Comparison of ENCODE assay signal across 11 cellular contexts in the genomic region with DNA sequence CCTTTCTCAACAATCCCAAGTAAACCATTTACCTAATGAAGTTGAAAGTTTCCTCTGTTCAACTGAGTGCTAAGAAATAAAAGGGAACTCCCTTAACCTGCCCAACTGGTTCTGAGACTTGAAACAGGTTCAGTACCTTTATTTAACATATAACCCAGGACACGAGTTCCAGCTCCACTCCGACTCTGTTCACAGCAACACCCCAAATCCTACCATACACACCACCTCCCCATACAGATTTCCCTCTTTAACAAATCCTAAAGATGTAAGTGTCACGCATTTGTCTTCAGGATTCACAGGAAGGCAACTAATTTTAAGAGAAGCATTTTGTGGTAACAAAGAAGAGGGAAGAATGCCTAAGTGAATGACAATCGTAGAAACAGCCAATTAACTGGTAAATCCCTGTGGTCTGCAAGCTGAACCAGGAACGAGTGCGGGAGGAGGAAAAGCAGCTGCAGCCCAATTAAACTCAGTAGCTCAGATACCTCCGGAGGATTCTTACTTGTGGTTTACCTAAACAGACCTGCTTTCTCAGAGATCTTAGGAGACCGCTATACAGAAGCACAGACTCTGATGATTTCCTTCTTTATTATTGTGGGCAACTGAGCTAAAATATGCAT.
DNase-seq lines count a peak whose midpoint lies in the region; ATAC-seq and TF ChIP-seq lines count a peak whose summit lies in the region.
"Had no signal": no experiment of that assay in that cellular context is flagged by ENCODE, and none has a peak within 500 bp of the region (broad histone marks: within the 10 kb centered on the region; RNA-seq: fewer than 3 reads in every experiment).

No MANE protein-coding gene starts in this region.

- H3K9me3 Mint-ChIP-seq in T-cell (no peaks in the 10 kb centered on the region), CD14-positive monocyte (peaks cover 0 to 5% (median 0%) of the 10 kb centered on the region in 7 donors)
- H3K9me3 Mint-ChIP-seq: activated CD4-positive, alpha-beta T cell treated with anti-CD3 and anti-CD28 coated beads, Interleukin-2, amount 10 ng/mL, durations not matched to agents 24 days and 14 days had no signal

- H3K36me3 Mint-ChIP-seq in T-cell (no peaks in the 10 kb centered on the region), CD14-positive monocyte (no peaks in the 10 kb centered on the region)
- H3K36me3 Mint-ChIP-seq: immature natural killer cell had no signal

- H3K4me3 Mint-ChIP-seq in T-cell, result no peak overlapping the region
- no peak overlapping the region for H3K4me3 Mint-ChIP-seq in CD14-positive monocyte
- H3K4me3 Mint-ChIP-seq: activated CD4-positive, alpha-beta T cell treated with anti-CD3 and anti-CD28 coated beads, Interleukin-2, amount 10 ng/mL, durations not matched to agents 24 days and 14 days; immature natural killer cell had no signal

- POLR2A ChIA-PET in T-cell (lab: Charles Lee), result no interaction called here

- H3K27ac Mint-ChIP-seq in T-cell (no peak overlapping the region), CD14-positive monocyte (no peak overlapping the region)
- H3K27ac Mint-ChIP-seq: activated CD4-positive, alpha-beta T cell treated with anti-CD3 and anti-CD28 coated beads, Interleukin-2, amount 10 ng/mL, durations not matched to agents 24 days and 14 days; immature natural killer cell had no signal

- no peak for TF ChIP-seq RAD21 in Ishikawa (IDR thresholded peaks at IDR 0.05; ENCODE audit: low read depth)

- intact Hi-C loops in CD14-positive monocyte (cut with micrococcal nuclease), result no loop called here

- 33 to 34% methylated on average over 8 of the region's 8 CpGs for WGBS in esophagus, 2 donors

- H3K27ac ChIP-seq in 22Rv1 (peak overlapping the region; percentile 52), esophagus (ENCODE audit: low read depth in 2 of 2, low read length in 1 of 2) (peak overlapping the region; percentile 94)

- no peaks in the 10 kb centered on the region for H3K36me3 ChIP-seq in esophagus (ENCODE audit: control insufficient read depth in 2 of 2, insufficient read depth in 2 of 2, low read length in 1 of 2)

- H3K27me3 Mint-ChIP-seq in T-cell, result peaks cover 10 to 30% of the 10 kb centered on the region in 2 donors
- H3K27me3 Mint-ChIP-seq in CD14-positive monocyte (ENCODE audit: low read depth in 3 of 3), result peaks cover 2 to 10% (median 8%) of the 10 kb centered on the region in 3 donors

- no peak for TF ChIP-seq CTCF in 22Rv1 (IDR thresholded peaks at IDR 0.05)
- TF ChIP-seq CTCF in CD14-positive monocyte (IDR thresholded peaks at IDR 0.05), result no peak

- peaks cover 2 to 15% of the 10 kb centered on the region in 2 donors for H3K4me1 ChIP-seq in esophagus (ENCODE audit: control insufficient read depth in 2 of 2, insufficient read depth in 2 of 2, low read length in 1 of 2)

- DNase-seq in myocyte (ENCODE audit: low read depth) (peak; percentile 18), T-cell (no peak), NK-92 (lab: John Stamatoyannopoulos, UW; ENCODE audit: unreplicated experiment) (no peak), CD14-positive monocyte (ENCODE audit: low spot score) (no peak)
- DNase-seq: activated CD4-positive, alpha-beta T cell treated with anti-CD3 and anti-CD28 coated beads, Interleukin-2, amount 10 ng/mL, durations not matched to agents 24 days and 14 days; immature natural killer cell; SW 1271 had no signal

- CTCF ChIA-PET in T-cell (lab: Charles Lee), result interaction anchor here in 1 of 2 donors (0.5 kb wide), 1 partner anchor 12 kb away, joined by 3 read pairs; no protein-coding TSS in a partner anchor

- H3K4me3 ChIP-seq in esophagus (ENCODE audit: low read depth in 1 of 2, low read length in 2 of 2), result peak overlapping the region in 1 of 2 donors; percentile 22

- no peak; the same call in 1 of the 2 replicates for TF ChIP-seq EP300 in Ishikawa (IDR thresholded peaks at IDR 0.05; ENCODE audit: borderline replicate concordance)

- ATAC-seq in GM19395 (IDR thresholded peaks at IDR 0.05; ENCODE audit: unreplicated experiment), result no peak
- no peak for ATAC-seq in T-cell (replicated peaks in 1 of 4)

- H3K4me1 Mint-ChIP-seq in T-cell (no peaks in the 10 kb centered on the region), CD14-positive monocyte (no peaks in the 10 kb centered on the region)
- H3K4me1 Mint-ChIP-seq: activated CD4-positive, alpha-beta T cell treated with anti-CD3 and anti-CD28 coated beads, Interleukin-2, amount 10 ng/mL, durations not matched to agents 24 days and 14 days; immature natural killer cell had no signal

- peaks cover 0 to 3% of the 10 kb centered on the region in 2 donors for H3K27me3 ChIP-seq in esophagus (ENCODE audit: control insufficient read depth in 1 of 2, insufficient read depth in 2 of 2, low read length in 2 of 2)

- H3K9me3 ChIP-seq in esophagus (ENCODE audit: control insufficient read depth in 2 of 2, insufficient read depth in 1 of 2, low read depth in 1 of 2, low read length in 1 of 2), result no peaks in the 10 kb centered on the region

TF ChIP-seq in Ishikawa, 13 proteins besides CTCF, POLR2A, EP300 and RAD21:
- TF ChIP-seq, protein P1, sequence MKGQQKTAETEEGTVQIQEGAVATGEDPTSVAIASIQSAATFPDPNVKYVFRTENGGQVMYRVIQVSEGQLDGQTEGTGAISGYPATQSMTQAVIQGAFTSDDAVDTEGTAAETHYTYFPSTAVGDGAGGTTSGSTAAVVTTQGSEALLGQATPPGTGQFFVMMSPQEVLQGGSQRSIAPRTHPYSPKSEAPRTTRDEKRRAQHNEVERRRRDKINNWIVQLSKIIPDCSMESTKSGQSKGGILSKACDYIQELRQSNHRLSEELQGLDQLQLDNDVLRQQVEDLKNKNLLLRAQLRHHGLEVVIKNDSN (IDR thresholded peaks at IDR 0.05), result no peak
- no peak for TF ChIP-seq ZBTB7A (IDR thresholded peaks at IDR 0.05; ENCODE audit: low read depth)
- no peak for TF ChIP-seq EGR1 (IDR thresholded peaks at IDR 0.05)
- TF ChIP-seq, protein P2, sequence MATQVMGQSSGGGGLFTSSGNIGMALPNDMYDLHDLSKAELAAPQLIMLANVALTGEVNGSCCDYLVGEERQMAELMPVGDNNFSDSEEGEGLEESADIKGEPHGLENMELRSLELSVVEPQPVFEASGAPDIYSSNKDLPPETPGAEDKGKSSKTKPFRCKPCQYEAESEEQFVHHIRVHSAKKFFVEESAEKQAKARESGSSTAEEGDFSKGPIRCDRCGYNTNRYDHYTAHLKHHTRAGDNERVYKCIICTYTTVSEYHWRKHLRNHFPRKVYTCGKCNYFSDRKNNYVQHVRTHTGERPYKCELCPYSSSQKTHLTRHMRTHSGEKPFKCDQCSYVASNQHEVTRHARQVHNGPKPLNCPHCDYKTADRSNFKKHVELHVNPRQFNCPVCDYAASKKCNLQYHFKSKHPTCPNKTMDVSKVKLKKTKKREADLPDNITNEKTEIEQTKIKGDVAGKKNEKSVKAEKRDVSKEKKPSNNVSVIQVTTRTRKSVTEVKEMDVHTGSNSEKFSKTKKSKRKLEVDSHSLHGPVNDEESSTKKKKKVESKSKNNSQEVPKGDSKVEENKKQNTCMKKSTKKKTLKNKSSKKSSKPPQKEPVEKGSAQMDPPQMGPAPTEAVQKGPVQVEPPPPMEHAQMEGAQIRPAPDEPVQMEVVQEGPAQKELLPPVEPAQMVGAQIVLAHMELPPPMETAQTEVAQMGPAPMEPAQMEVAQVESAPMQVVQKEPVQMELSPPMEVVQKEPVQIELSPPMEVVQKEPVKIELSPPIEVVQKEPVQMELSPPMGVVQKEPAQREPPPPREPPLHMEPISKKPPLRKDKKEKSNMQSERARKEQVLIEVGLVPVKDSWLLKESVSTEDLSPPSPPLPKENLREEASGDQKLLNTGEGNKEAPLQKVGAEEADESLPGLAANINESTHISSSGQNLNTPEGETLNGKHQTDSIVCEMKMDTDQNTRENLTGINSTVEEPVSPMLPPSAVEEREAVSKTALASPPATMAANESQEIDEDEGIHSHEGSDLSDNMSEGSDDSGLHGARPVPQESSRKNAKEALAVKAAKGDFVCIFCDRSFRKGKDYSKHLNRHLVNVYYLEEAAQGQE (IDR thresholded peaks at IDR 0.05; ENCODE audit: low read depth), result no peak
- 0 out of 2 replicates have a peak, but pooled peaks have one; percentile 20 for TF ChIP-seq NFIC (IDR thresholded peaks at IDR 0.05)
- TF ChIP-seq MAX (IDR thresholded peaks at IDR 0.05), result no peak
